ENCODE assay signal across 8 cellular contexts in the genomic region with DNA sequence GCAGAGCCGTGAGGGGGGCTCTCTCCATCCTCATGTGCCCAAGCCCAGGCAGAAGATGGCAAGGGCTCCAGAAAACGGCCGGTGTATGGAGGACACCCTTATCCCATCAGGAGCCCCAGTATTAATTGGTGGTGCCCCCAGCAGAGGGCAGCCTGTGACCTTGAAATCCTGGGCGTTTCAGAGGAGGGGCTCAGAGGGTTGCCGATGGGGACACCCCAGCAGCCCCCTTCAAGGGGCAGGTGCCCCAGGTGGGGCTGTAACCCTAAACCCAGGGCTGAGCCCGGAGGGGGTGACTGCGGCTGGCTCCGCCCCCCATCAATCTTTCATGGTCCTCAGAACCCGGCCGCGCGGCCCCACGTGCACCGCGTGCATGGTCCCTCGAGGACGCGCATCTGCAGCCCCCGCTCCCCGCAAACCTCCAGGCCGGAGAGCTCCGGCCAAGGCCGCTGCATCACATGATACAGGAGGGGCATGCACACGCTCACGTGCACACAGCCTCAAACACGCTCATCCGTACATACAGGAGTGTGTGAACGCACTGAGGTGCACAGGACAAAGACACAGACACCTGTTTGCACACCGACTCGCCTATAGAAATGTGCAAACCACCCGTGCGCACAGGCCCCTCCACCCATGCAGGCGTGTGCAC. TPM values are rescaled to one million over a fixed set of nuclear protein-coding genes. Genes with fewer than 3 reads are reported as not detected.
DNase-seq lines count a peak whose midpoint lies in the region; ATAC-seq and TF ChIP-seq lines count a peak whose summit lies in the region.

No MANE protein-coding gene starts in this region.

- peak overlapping the region; percentile 11 for H2AFZ ChIP-seq in SU-DHL-6 (ENCODE audit: low read depth, low read length, severe bottlenecking)

- H3K4me3 ChIP-seq in cardiac muscle cell (peak overlapping the region; percentile 60), SU-DHL-6 (ENCODE audit: insufficient read depth, low read length, poor library complexity, severe bottlenecking) (peak overlapping the region; percentile 73), mucosa of rectum (ENCODE audit: low read length in 2 of 2) (peak overlapping the region; percentile 82 to 85), uterus (peak overlapping the region; percentile 63 to 79)

- no peaks in the 10 kb centered on the region for H3K9me2 ChIP-seq in SU-DHL-6 (replicated peaks; ENCODE audit: insufficient read depth, low read length)

- peak overlapping the region; percentile 61 for H3K4me2 ChIP-seq in SU-DHL-6 (ENCODE audit: low read depth, low read length, poor library complexity, severe bottlenecking)

- no peak for TF ChIP-seq POLR2A in uterus (IDR thresholded peaks at IDR 0.05)

- peaks cover 19% of the 10 kb centered on the region for H3K79me2 ChIP-seq in SU-DHL-6 (ENCODE audit: insufficient read depth, low read length)

- H3K27ac ChIP-seq in cardiac muscle cell (no peak overlapping the region), SU-DHL-6 (ENCODE audit: low read depth, low read length) (peak overlapping the region; percentile 56), mucosa of rectum (ENCODE audit: low read depth in 2 of 2, low read length in 2 of 2) (no peak overlapping the region), uterus (no peak overlapping the region)

- H3K27me3 ChIP-seq in cardiac muscle cell = no peaks in the 10 kb centered on the region
- H3K27me3 ChIP-seq in SU-DHL-6 (ENCODE audit: low read length) = no peaks in the 10 kb centered on the region; the same call in 1 of the 2 replicates
- no peaks in the 10 kb centered on the region for H3K27me3 ChIP-seq in mucosa of rectum (ENCODE audit: control insufficient read depth in 2 of 2, insufficient read depth in 2 of 2, low read length in 2 of 2)
- H3K27me3 ChIP-seq in uterus = no peaks in the 10 kb centered on the region

- no peaks in the 10 kb centered on the region for H4K20me1 ChIP-seq in SU-DHL-6 (ENCODE audit: low read depth, low read length)

- H3K36me3 ChIP-seq in cardiac muscle cell (peaks cover 15% of the 10 kb centered on the region), SU-DHL-6 (ENCODE audit: low read length) (no peaks in the 10 kb centered on the region), mucosa of rectum (ENCODE audit: control insufficient read depth in 2 of 2, insufficient read depth in 2 of 2, low read length in 2 of 2) (peaks cover 8 to 11% of the 10 kb centered on the region in 2 donors), uterus (no peaks in the 10 kb centered on the region)

- H3K9me3 ChIP-seq in cardiac muscle cell (ENCODE audit: low read depth) (no peaks in the 10 kb centered on the region), SU-DHL-6 (ENCODE audit: insufficient read depth, low read length) (no peaks in the 10 kb centered on the region), mucosa of rectum (ENCODE audit: control insufficient read depth in 2 of 2, low read length in 2 of 2) (no peaks in the 10 kb centered on the region), uterus (no peaks in the 10 kb centered on the region)

- H3K9ac ChIP-seq in SU-DHL-6 (ENCODE audit: low read length) = peak overlapping the region; percentile 65
- peak overlapping the region; percentile 63 to 76 for H3K9ac ChIP-seq in mucosa of rectum (ENCODE audit: low read depth in 1 of 2, low read length in 2 of 2)

- TF ChIP-seq CTCF in cardiac muscle cell (IDR thresholded peaks at IDR 0.05; ENCODE audit: low read depth, low read length) (peak; percentile 23), SU-DHL-6 (IDR thresholded peaks at IDR 0.05; ENCODE audit: insufficient read depth, low read length, poor library complexity, severe bottlenecking) (peak; percentile 33), uterus (IDR thresholded peaks at IDR 0.05) (peak in 1 of 4 experiments; percentile 42)

- intact Hi-C loops in Right ventricle myocardium inferior (cut with DNase I) (loop anchor here (1.0 to 5.0 kb wide), 3 partner anchors 9 to 209 kb away; partner anchors contain the start of gene PIK3R2), uterus (cut with DNase I; ENCODE audit: low total_unique reads) (no loop called here)

- H3K4me1 ChIP-seq in cardiac muscle cell (ENCODE audit: low read depth) (peaks cover 10% of the 10 kb centered on the region), mucosa of rectum (ENCODE audit: control insufficient read depth in 2 of 2, insufficient read depth in 2 of 2, low read length in 2 of 2) (peaks cover 13 to 17% of the 10 kb centered on the region in 2 donors), uterus (peaks cover 0 to 7% of the 10 kb centered on the region in 2 donors)

- peaks cover 7% of the 10 kb centered on the region for H3F3A ChIP-seq in SU-DHL-6 (ENCODE audit: insufficient read depth)

- peak; percentile 29 to 42 for DNase-seq in cardiac muscle cell (ENCODE audit: low read depth in 1 of 2, low spot score in 1 of 2)
- DNase-seq in Right ventricle myocardium inferior (ENCODE audit: missing footprints) = no peak
- peak; percentile 56 for DNase-seq in ecto neural progenitor cell (ENCODE audit: low spot score)
- DNase-seq in uterus = peak; percentile 46 to 48
- DNase-seq in NCI-H526 treated with DMSO at 0.1 percent for 48 hours (lab: John Stamatoyannopoulos, UW) = no peak

- ATAC-seq in Right ventricle myocardium inferior (no peak), HG02981 (IDR thresholded peaks at IDR 0.05; ENCODE audit: unreplicated experiment) (no peak)

RNA-seq across cellular contexts. Expression of gene RAB3A, which starts 1.0 kb away (rescaled TPM):
- 11.3 and 13.0 TPM in 2 replicates for total RNA-seq in cardiac muscle cell
- polyA plus RNA-seq in cardiac muscle cell = 12.5 and 15.3 TPM in 2 replicates
- 25.4 TPM for total RNA-seq in Right ventricle myocardium inferior
- total RNA-seq in uterus = 1 to 10 TPM in 1 of 4 donors, under 1 TPM in 2, not detected in 1; 0.69 to 3.8 (median 0.77) TPM

RNA-seq across cellular contexts. Expression of gene MPV17L2, which starts 9.9 kb away (rescaled TPM):
- 38.2 and 74.5 TPM in 2 replicates for total RNA-seq in cardiac muscle cell
- polyA plus RNA-seq in cardiac muscle cell = 25.5 and 51.7 TPM in 2 replicates
- total RNA-seq in Right ventricle myocardium inferior = 12.0 TPM
- total RNA-seq in uterus = 10 to 100 TPM in 3 of 4 donors, 1 to 10 TPM in 1; 5.2 to 19.7 (median 11.1) TPM

RNA-seq across cellular contexts. Expression of gene PDE4C, which starts 23.4 kb away (rescaled TPM):
- 0.67 and 8.3 TPM in 2 replicates for total RNA-seq in cardiac muscle cell
- 1.1 TPM in 2 replicates for polyA plus RNA-seq in cardiac muscle cell
- 1.1 TPM for total RNA-seq in Right ventricle myocardium inferior
- total RNA-seq in uterus = 1 to 10 TPM in 2 of 4 donors, not detected in 2; 1.7 to 3.3 TPM

RNA-seq across cellular contexts. Expression of gene IFI30, which starts 29.3 kb away (rescaled TPM):
- total RNA-seq in cardiac muscle cell (0.98 and 1.4 TPM in 2 replicates), Right ventricle myocardium inferior (32.5 TPM), uterus (10 to 100 TPM in 2 of 4 donors, 1 to 10 TPM in 2; 4.1 to 17.4 (median 11.4) TPM)
- polyA plus RNA-seq in cardiac muscle cell = 1.0 TPM in 1 of 2 replicates, not detected in the other

RNA-seq across cellular contexts. Expression of gene PIK3R2, which starts 49.9 kb away (rescaled TPM):
- total RNA-seq in cardiac muscle cell (64.7 and 72.0 TPM in 2 replicates), Right ventricle myocardium inferior (21.7 TPM), uterus (10 to 100 TPM; 17.2 to 39.4 (median 29.7) TPM)
- polyA plus RNA-seq in cardiac muscle cell = 48.5 and 53.8 TPM in 2 replicates

Comparison
In these comparisons a context has a peak if more than half of its experiments do, and no peak if none do; other contexts are left out.
1. DNase-seq: peak in cardiac muscle cell (2 of 2), ecto neural progenitor cell (single experiment) and uterus (2 of 2); none in Right ventricle myocardium inferior (single experiment) and NCI-H526 treated with DMSO at 0.1 percent for 48 hours (single experiment).
2. Peak in every context shown above with its lines, with median percentiles within 50 percentile points of each other: H3K4me3 ChIP-seq.